ENCODE assay signal across 26 cellular contexts in genomic region chr18:26056291-26056690, GRCh38. TPM values are rescaled to one million over a fixed set of nuclear protein-coding genes. Genes with fewer than 3 reads are reported as not detected.
DNase-seq lines count a peak whose midpoint lies in the region; FAIRE-seq and TF ChIP-seq lines count a peak whose summit lies in the region.
"Had no signal": no experiment of that assay in that cellular context is flagged by ENCODE, and none has a peak within 500 bp of the region (broad histone marks: within the 10 kb centered on the region; RNA-seq: fewer than 3 reads in every experiment).

No MANE protein-coding gene starts in this region.

- H3K79me2 ChIP-seq in neural cell (replicated peaks; ENCODE audit: insufficient read depth, low read length): no peaks in the 10 kb centered on the region

- no peak for DNase-seq in D721Med (ENCODE audit: insufficient read length, low spot score)
- DNase-seq in HFFc6: no peak
- peak; percentile 69 for DNase-seq in epithelial cell of esophagus (ENCODE audit: low read depth)
- no peak for DNase-seq in activated CD4-positive, alpha-beta T cell treated with anti-CD3 and anti-CD28 coated beads for 1 hour
- DNase-seq in stimulated activated naive CD4-positive, alpha-beta T cell treated with Interleukin-2 at 50 U/mL for 16 hours (lab: John Stamatoyannopoulos, UW): no peak
- DNase-seq in midbrain (lab: John Stamatoyannopoulos, UW): no peak
- DNase-seq: activated CD4-positive, alpha-beta T cell treated with anti-CD3 and anti-CD28 coated beads, Interleukin-2, amount 50 U/mL, for 4 hours; activated CD8-positive, alpha-beta memory T cell treated with anti-CD3 and anti-CD28 coated beads, Interleukin-2, amount 50 U/mL, for 48 hours; activated effector memory CD4-positive, alpha-beta T cell treated with anti-CD3 and anti-CD28 coated beads, Interleukin-2, amount 50 U/mL, for 16 hours; AML-193; amygdala; DMS79; effector CD4-positive, alpha-beta T cell; esophagus squamous epithelium; Kasumi-1; naive B cell; NCI-H1092; NCI-H2081; NCI-H446; sigmoid colon; T-helper 2 cell had no signal

- H3K9ac ChIP-seq in neural cell (ENCODE audit: low read length): no peak overlapping the region
- H3K9ac ChIP-seq: parathyroid adenoma had no signal

- no peaks in the 10 kb centered on the region for H3K9me3 ChIP-seq in neural cell (ENCODE audit: low read length)
- H3K9me3 ChIP-seq: esophagus squamous epithelium, sigmoid colon had no signal

- H3K4me2 ChIP-seq in neural cell (ENCODE audit: low read length): no peak overlapping the region
- H3K4me2 ChIP-seq: hepatocyte had no signal

- H3K4me1 Mint-ChIP-seq in HFFc6 (ENCODE audit: low read depth): peaks cover 17% of the 10 kb centered on the region

- H3K36me3 Mint-ChIP-seq in HFFc6 (ENCODE audit: low read depth): peaks cover 31% of the 10 kb centered on the region

- TF ChIP-seq EP300 in neural cell (conservative IDR thresholded peaks at IDR 0.05; ENCODE audit: poor library complexity, severe bottlenecking): no peak

- no peak overlapping the region for H2AFZ ChIP-seq in neural cell (ENCODE audit: low read depth, low read length)
- H2AFZ ChIP-seq: hepatocyte, parathyroid adenoma had no signal

- H3K4me3 ChIP-seq in epithelial cell of esophagus (ENCODE audit: low read length): no peak overlapping the region
- no peak overlapping the region for H3K4me3 ChIP-seq in neural cell (ENCODE audit: low read length)
- H3K4me3 ChIP-seq: esophagus squamous epithelium, hepatocyte, sigmoid colon had no signal

- peak overlapping the region; percentile 27 for H3K27ac ChIP-seq in neural cell (ENCODE audit: low read length)
- H3K27ac ChIP-seq: esophagus squamous epithelium, hepatocyte, parathyroid adenoma, sigmoid colon had no signal

- H3K4me3 Mint-ChIP-seq in HFFc6: no peak overlapping the region
- H3K4me3 Mint-ChIP-seq: memory B cell; naive B cell; stimulated activated memory B cell treated with anti-CD40 and anti-IgM and Interleukin-4, amounts not matched to agents 10 μg/mL and 1 μg/mL and 100 μg/mL, for 72 hours had no signal

- no peaks in the 10 kb centered on the region for H3K27me3 Mint-ChIP-seq in HFFc6 (ENCODE audit: insufficient read depth)
- H3K27me3 Mint-ChIP-seq: memory B cell; naive B cell; stimulated activated memory B cell treated with anti-CD40 and anti-IgM and Interleukin-4, amounts not matched to agents 10 μg/mL and 1 μg/mL and 100 μg/mL, for 72 hours had no signal

- no peak for TF ChIP-seq CTCF in D721Med (IDR thresholded peaks at IDR 0.05; ENCODE audit: insufficient read depth, missing control alignments)
- TF ChIP-seq CTCF in HFFc6 (IDR thresholded peaks at IDR 0.05): no peak
- TF ChIP-seq CTCF in epithelial cell of esophagus (IDR thresholded peaks at IDR 0.05; ENCODE audit: insufficient read depth, low read depth, low read length, missing control alignments): no peak
- TF ChIP-seq CTCF in neural cell (IDR thresholded peaks at IDR 0.05; ENCODE audit: poor library complexity, severe bottlenecking): no peak

- H3K27ac Mint-ChIP-seq in HFFc6: peak overlapping the region; percentile 27; the same call in 1 of the 2 replicates
- H3K27ac Mint-ChIP-seq: memory B cell; naive B cell; stimulated activated memory B cell treated with anti-CD40 and anti-IgM and Interleukin-4, amounts not matched to agents 10 μg/mL and 1 μg/mL and 100 μg/mL, for 72 hours had no signal

- no peaks in the 10 kb centered on the region for H3F3A ChIP-seq in neural cell (ENCODE audit: insufficient read depth, low read length, poor library complexity, severe bottlenecking)

- peaks cover 9% of the 10 kb centered on the region for H3K36me3 ChIP-seq in neural cell (ENCODE audit: insufficient read depth, low read length)

- FAIRE-seq in D721Med (lab: Jason Lieb, UNC): peak; percentile 29

- no peaks in the 10 kb centered on the region for H4K20me1 ChIP-seq in neural cell (ENCODE audit: insufficient read depth)

- no peaks in the 10 kb centered on the region for H3K9me2 ChIP-seq in neural cell (ENCODE audit: insufficient read depth, low read length)

- H3K27me3 ChIP-seq in neural cell (ENCODE audit: insufficient read depth, low read depth, low read length): no peaks in the 10 kb centered on the region
- H3K27me3 ChIP-seq: esophagus squamous epithelium, hepatocyte, sigmoid colon had no signal

- no peak for TF ChIP-seq RAD21 in neural cell (conservative IDR thresholded peaks at IDR 0.05)

- H3K9me3 Mint-ChIP-seq in HFFc6: no peaks in the 10 kb centered on the region
- H3K9me3 Mint-ChIP-seq: memory B cell; naive B cell; stimulated activated memory B cell treated with anti-CD40 and anti-IgM and Interleukin-4, amounts not matched to agents 10 μg/mL and 1 μg/mL and 100 μg/mL, for 72 hours had no signal

TF ChIP-seq in neural cell, 6 proteins besides CTCF, POLR2A, EP300 and RAD21:
- no peak for TF ChIP-seq REST (IDR thresholded peaks at IDR 0.05; ENCODE audit: borderline replicate concordance)

RNA-seq across cellular contexts. Expression of gene SS18, which starts 34.1 kb away (rescaled TPM):
- 10 to 100 TPM; 59.6 to 70.1 (median 67.9) TPM for total RNA-seq in HFFc6 (2021; fragmentation: NEBNext Ultra II Directional; extraction: Animal tissue kit (Norgen Biotek cat#: 25700))
- polyA plus RNA-seq in neural cell: 62.0 and 63.1 TPM in 2 replicates
- polyA minus RNA-seq in neural cell: 105 and 110 TPM in 2 replicates
